In the genomic region with DNA sequence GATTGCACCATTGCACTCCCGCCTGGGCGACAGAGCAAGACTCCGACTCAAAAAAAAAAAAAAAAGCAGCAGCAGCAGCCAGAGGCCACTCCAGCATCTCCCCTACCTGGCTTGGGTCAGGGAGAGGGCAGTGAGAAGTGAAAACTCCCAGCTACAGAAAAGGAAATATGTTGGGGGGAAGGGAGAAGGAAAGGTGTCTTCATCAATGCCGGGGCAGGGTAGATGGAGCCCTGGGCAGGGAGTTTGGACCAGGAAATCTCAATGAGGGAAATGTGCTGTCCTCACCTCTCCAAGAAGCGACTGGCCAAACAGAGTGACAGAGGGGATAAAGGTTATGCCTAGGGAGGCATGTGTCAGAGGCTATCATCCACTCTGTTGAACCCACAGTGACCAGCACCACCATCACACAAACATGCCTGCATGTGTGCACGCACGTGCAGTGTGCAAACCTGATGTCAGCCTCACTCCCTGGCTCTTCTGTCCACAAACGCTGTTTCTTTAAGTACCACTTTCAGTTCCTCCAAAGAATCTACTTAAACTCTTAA, we compare ENCODE assay signal across 17 cellular contexts. TPM values are rescaled to one million over a fixed set of nuclear protein-coding genes. Genes with fewer than 3 reads are reported as not detected.
A peak's percentile ranks its signal among the peaks of the same experiment; 100 is the strongest.
DNase-seq lines count a peak whose midpoint lies in the region; ATAC-seq and TF ChIP-seq lines count a peak whose summit lies in the region.
"Had no signal": no experiment of that assay in that cellular context is flagged by ENCODE, and none has a peak within 500 bp of the region (broad histone marks: within the 10 kb centered on the region; RNA-seq: fewer than 3 reads in every experiment).

No MANE protein-coding gene starts in this region.

- H3K4me2 ChIP-seq in GM23338: peak overlapping the region; percentile 65; the same call in 1 of the 2 replicates

- H3K9me2 ChIP-seq in GM23338 (ENCODE audit: insufficient read depth): no peaks in the 10 kb centered on the region

- H3K9me3 Mint-ChIP-seq in CD14-positive monocyte (peaks cover 0 to 1% (median 0%) of the 10 kb centered on the region in 7 donors), GM23338 (no peaks in the 10 kb centered on the region)
- H3K9me3 Mint-ChIP-seq in activated T-helper 1 cell treated with anti-CD3 and anti-CD28 coated beads, Interleukin-12 subunit alpha, Interleukin-12 subunit beta, Interleukin-2, Interleukin-4 antibody, amounts not matched to agents 30 ng/mL and 10 ng/mL and 1 ng/mL, durations not matched to agents 14 hours and 24 hours and 36 hours: no peaks in the 10 kb centered on the region

- peak overlapping the region; percentile 91 to 96 for H3K4me3 Mint-ChIP-seq in CD14-positive monocyte
- H3K4me3 Mint-ChIP-seq in GM23338: no peak overlapping the region; the same call in 2 of the 3 replicates
- no peak overlapping the region for H3K4me3 Mint-ChIP-seq in activated T-helper 1 cell treated with anti-CD3 and anti-CD28 coated beads, Interleukin-12 subunit alpha, Interleukin-12 subunit beta, Interleukin-2, Interleukin-4 antibody, amounts not matched to agents 30 ng/mL and 10 ng/mL and 1 ng/mL, durations not matched to agents 14 hours and 24 hours and 36 hours

- H3K27me3 Mint-ChIP-seq in CD14-positive monocyte (ENCODE audit: low read depth in 3 of 3) (peaks cover 0 to 1% (median 0%) of the 10 kb centered on the region in 3 donors), GM23338 (ENCODE audit: insufficient read depth, low read depth, poor library complexity) (peaks cover 9% of the 10 kb centered on the region)
- H3K27me3 Mint-ChIP-seq in activated T-helper 1 cell treated with anti-CD3 and anti-CD28 coated beads, Interleukin-12 subunit alpha, Interleukin-12 subunit beta, Interleukin-2, Interleukin-4 antibody, amounts not matched to agents 30 ng/mL and 10 ng/mL and 1 ng/mL, durations not matched to agents 14 hours and 24 hours and 36 hours (ENCODE audit: insufficient read depth): no peaks in the 10 kb centered on the region

- H3K79me2 ChIP-seq in GM23338 (replicated peaks; ENCODE audit: insufficient read depth): no peaks in the 10 kb centered on the region; the same call in 1 of the 2 replicates

- H3K4me3 ChIP-seq in GM23338 (no peak overlapping the region), mucosa of descending colon (no peak overlapping the region)
- H3K4me3 ChIP-seq: prostate gland, SJSA1 had no signal

- H3K36me3 Mint-ChIP-seq in CD14-positive monocyte: peaks cover 12 to 25% of the 10 kb centered on the region in 2 donors
- peaks cover 2% of the 10 kb centered on the region; the same call in 1 of the 3 replicates for H3K36me3 Mint-ChIP-seq in GM23338 (ENCODE audit: low read depth)
- peaks cover 2% of the 10 kb centered on the region for H3K36me3 Mint-ChIP-seq in activated T-helper 1 cell treated with anti-CD3 and anti-CD28 coated beads, Interleukin-12 subunit alpha, Interleukin-12 subunit beta, Interleukin-2, Interleukin-4 antibody, amounts not matched to agents 30 ng/mL and 10 ng/mL and 1 ng/mL, durations not matched to agents 14 hours and 24 hours and 36 hours (ENCODE audit: low read depth)

- H4K20me1 ChIP-seq in GM23338 (replicated peaks; ENCODE audit: insufficient read depth): no peaks in the 10 kb centered on the region

- ATAC-seq in GM23338 (no peak), mucosa of descending colon (peak; percentile 51), HG02588 (IDR thresholded peaks at IDR 0.05; ENCODE audit: unreplicated experiment) (no peak)
- ATAC-seq: activated CD4-positive, CD25-positive, alpha-beta regulatory T cell treated with anti-CD3 and anti-CD28 coated beads, Interleukin-2, amount 50 U/mL, for 24 hours had no signal

- peak overlapping the region; percentile 32; the same call in 1 of the 2 replicates for H2AFZ ChIP-seq in GM23338

- H3K4me1 Mint-ChIP-seq in CD14-positive monocyte: peaks cover 58% of the 10 kb centered on the region
- H3K4me1 Mint-ChIP-seq in GM23338: peaks cover 31% of the 10 kb centered on the region
- H3K4me1 Mint-ChIP-seq in activated T-helper 1 cell treated with anti-CD3 and anti-CD28 coated beads, Interleukin-12 subunit alpha, Interleukin-12 subunit beta, Interleukin-2, Interleukin-4 antibody, amounts not matched to agents 30 ng/mL and 10 ng/mL and 1 ng/mL, durations not matched to agents 14 hours and 24 hours and 36 hours (ENCODE audit: low read depth): peaks cover 28% of the 10 kb centered on the region

- H3K4me1 ChIP-seq in GM23338 (ENCODE audit: insufficient read depth) (peaks cover 28% of the 10 kb centered on the region), mucosa of descending colon (ENCODE audit: low read depth) (no peaks in the 10 kb centered on the region)
- H3K4me1 ChIP-seq: prostate gland, SJSA1 had no signal

- no peaks in the 10 kb centered on the region for H3K27me3 ChIP-seq in GM23338 (ENCODE audit: insufficient read depth)
- H3K27me3 ChIP-seq: BE2C, heart right ventricle, SJSA1 had no signal

- H3K36me3 ChIP-seq in GM23338 (ENCODE audit: insufficient read depth): no peaks in the 10 kb centered on the region
- no peaks in the 10 kb centered on the region for H3K36me3 ChIP-seq in mucosa of descending colon (ENCODE audit: low read depth)
- H3K36me3 ChIP-seq: BE2C, heart right ventricle, prostate gland, SJSA1 had no signal

- TF ChIP-seq CTCF in CD14-positive monocyte (IDR thresholded peaks at IDR 0.05) (no peak), GM23338 (conservative IDR thresholded peaks at IDR 0.05; ENCODE audit: low read depth in 2 of 2) (no peak), mucosa of descending colon (IDR thresholded peaks at IDR 0.05) (no peak)

- DNase-seq in CD14-positive monocyte (ENCODE audit: low spot score): no peak
- no peak for DNase-seq in GM23338 (ENCODE audit: low spot score)
- DNase-seq in SIG-M5 treated with dmso at 0.1 percent for 504 hours (lab: John Stamatoyannopoulos, UW; ENCODE audit: unreplicated experiment): peak; percentile 73
- peak in 1 of 3 donors; percentile 63 for DNase-seq in mucosa of descending colon
- no peak for DNase-seq in dedifferentiated amniotic fluid mesenchymal stem cell (ENCODE audit: extremely low spot score)
- no peak for DNase-seq in GM19238 (ENCODE audit: insufficient read length, low spot score)
- DNase-seq in activated T-helper 1 cell treated with anti-CD3 and anti-CD28 coated beads, Interleukin-12 subunit alpha, Interleukin-12 subunit beta, Interleukin-2, Interleukin-4 antibody, amounts not matched to agents 30 ng/mL and 10 ng/mL and 1 ng/mL, durations not matched to agents 14 hours and 24 hours and 36 hours (ENCODE audit: low spot score): no peak
- DNase-seq: BE2C; heart right ventricle; NCI-H524 treated with DMSO at 0.1 percent for 48 hours; stimulated activated CD4-positive, alpha-beta T cell treated with anti-CD3 and anti-CD28 coated beads, Interleukin-2, amount 100 ng/mL, for 24 hours had no signal

- H3K9me3 ChIP-seq in mucosa of descending colon: no peaks in the 10 kb centered on the region
- H3K9me3 ChIP-seq: BE2C, heart right ventricle, prostate gland, SJSA1 had no signal

- peak overlapping the region; percentile 87 to 96 (median 94) for H3K27ac Mint-ChIP-seq in CD14-positive monocyte
- H3K27ac Mint-ChIP-seq in GM23338: no peak overlapping the region
- no peak overlapping the region for H3K27ac Mint-ChIP-seq in activated T-helper 1 cell treated with anti-CD3 and anti-CD28 coated beads, Interleukin-12 subunit alpha, Interleukin-12 subunit beta, Interleukin-2, Interleukin-4 antibody, amounts not matched to agents 30 ng/mL and 10 ng/mL and 1 ng/mL, durations not matched to agents 14 hours and 24 hours and 36 hours

- no peak overlapping the region for H3K27ac ChIP-seq in GM23338 (ENCODE audit: low read depth)
- H3K27ac ChIP-seq: prostate gland, SJSA1 had no signal

- H3F3A ChIP-seq in GM23338 (replicated peaks; ENCODE audit: low read depth): no peaks in the 10 kb centered on the region

- intact Hi-C loops in CD14-positive monocyte (cut with micrococcal nuclease) (no loop called here), mucosa of descending colon (cut with DNase I, micrococcal nuclease) (no loop called here)
- intact Hi-C loops in activated T-helper 1 cell treated with anti-CD3 and anti-CD28 coated beads, Interleukin-12 subunit alpha, Interleukin-12 subunit beta, Interleukin-2, Interleukin-4 antibody, amounts not matched to agents 30 ng/mL and 10 ng/mL and 1 ng/mL, durations not matched to agents 14 hours and 24 hours and 36 hours (cut with micrococcal nuclease): no loop called here

RNA-seq across cellular contexts. Expression of a gene that starts 0.9 kb away (rescaled TPM):
- polyA plus RNA-seq in CD14-positive monocyte (1,000 to 10,000 TPM; 2,275 to 2,310 TPM), GM23338 (2016; fragmentation: Nextera tagmentation; extraction: Ambion mirVana) (33.7 and 36.2 TPM in 2 replicates)
- 6.2 and 13.3 TPM in 2 replicates for total RNA-seq in GM23338 (2014; rRNA removed; shearing (Covaris generic))
- total RNA-seq in mucosa of descending colon: 10 to 100 TPM in 2 of 3 donors, 1 to 10 TPM in 1; 6.1 to 28.4 (median 17.3) TPM
- total RNA-seq in activated T-helper 1 cell treated with anti-CD3 and anti-CD28 coated beads, Interleukin-12 subunit alpha, Interleukin-12 subunit beta, Interleukin-2, Interleukin-4 antibody, amounts not matched to agents 30 ng/mL and 10 ng/mL and 1 ng/mL, durations not matched to agents 14 hours and 24 hours and 36 hours: 55.5 and 61.5 TPM in 2 replicates
- total RNA-seq: lung microvascular endothelial cell, SJSA1 had no signal

RNA-seq across cellular contexts. Expression of a gene that starts 6.4 kb away (rescaled TPM):
- 1 to 10 TPM; 1.2 to 2.3 TPM for polyA plus RNA-seq in CD14-positive monocyte
- 223 and 273 TPM in 2 replicates for total RNA-seq in GM23338 (2014; rRNA removed; shearing (Covaris generic))
- 213 and 238 TPM in 2 replicates for polyA plus RNA-seq in GM23338 (2016; fragmentation: Nextera tagmentation; extraction: Ambion mirVana)
- total RNA-seq in mucosa of descending colon: 100 to 1,000 TPM; 109 to 151 (median 120) TPM
- 281 and 283 TPM in 2 replicates for total RNA-seq in activated T-helper 1 cell treated with anti-CD3 and anti-CD28 coated beads, Interleukin-12 subunit alpha, Interleukin-12 subunit beta, Interleukin-2, Interleukin-4 antibody, amounts not matched to agents 30 ng/mL and 10 ng/mL and 1 ng/mL, durations not matched to agents 14 hours and 24 hours and 36 hours

RNA-seq across cellular contexts. Expression of a gene that starts 21.3 kb away (rescaled TPM):
- polyA plus RNA-seq in CD14-positive monocyte (1 to 10 TPM in 1 of 2 donors, under 1 TPM in 1; 0.54 to 1.2 TPM), GM23338 (2016; fragmentation: Nextera tagmentation; extraction: Ambion mirVana) (not detected in 2 replicates)
- total RNA-seq in GM23338 (2014; rRNA removed; shearing (Covaris generic)): not detected in 2 replicates
- under 1 TPM in 1 of 3 donors, not detected in 2; 0.46 TPM for total RNA-seq in mucosa of descending colon
- total RNA-seq in activated T-helper 1 cell treated with anti-CD3 and anti-CD28 coated beads, Interleukin-12 subunit alpha, Interleukin-12 subunit beta, Interleukin-2, Interleukin-4 antibody, amounts not matched to agents 30 ng/mL and 10 ng/mL and 1 ng/mL, durations not matched to agents 14 hours and 24 hours and 36 hours: 19.1 and 20.3 TPM in 2 replicates
- total RNA-seq: G401, lung microvascular endothelial cell, prostate gland, SJSA1 had no signal
- polyA plus RNA-seq: heart right ventricle had no signal

RNA-seq across cellular contexts. Expression of a gene that starts 28.1 kb away (rescaled TPM):
- polyA plus RNA-seq in CD14-positive monocyte (1,000 to 10,000 TPM; 1,103 to 1,202 TPM), GM23338 (2016; fragmentation: Nextera tagmentation; extraction: Ambion mirVana) (0.37 TPM in 1 of 2 replicates, not detected in the other)
- total RNA-seq in GM23338 (2014; rRNA removed; shearing (Covaris generic)): not detected in 2 replicates
- total RNA-seq in mucosa of descending colon: 10 to 100 TPM in 1 of 3 donors, 1 to 10 TPM in 2; 3.9 to 11.3 (median 6.6) TPM
- total RNA-seq in activated T-helper 1 cell treated with anti-CD3 and anti-CD28 coated beads, Interleukin-12 subunit alpha, Interleukin-12 subunit beta, Interleukin-2, Interleukin-4 antibody, amounts not matched to agents 30 ng/mL and 10 ng/mL and 1 ng/mL, durations not matched to agents 14 hours and 24 hours and 36 hours: 63.0 and 66.6 TPM in 2 replicates
- total RNA-seq: G401, lung microvascular endothelial cell, SJSA1 had no signal

RNA-seq across cellular contexts. Expression of a gene that starts 31.9 kb away (rescaled TPM):
- polyA plus RNA-seq in CD14-positive monocyte (10 to 100 TPM; 21.6 to 25.5 TPM), GM23338 (2016; fragmentation: Nextera tagmentation; extraction: Ambion mirVana) (0.83 and 1.7 TPM in 2 replicates)
- not detected in 2 replicates for total RNA-seq in GM23338 (2014; rRNA removed; shearing (Covaris generic))
- 1 to 10 TPM; 2.1 to 3.4 (median 2.2) TPM for total RNA-seq in mucosa of descending colon
- 270 and 277 TPM in 2 replicates for total RNA-seq in activated T-helper 1 cell treated with anti-CD3 and anti-CD28 coated beads, Interleukin-12 subunit alpha, Interleukin-12 subunit beta, Interleukin-2, Interleukin-4 antibody, amounts not matched to agents 30 ng/mL and 10 ng/mL and 1 ng/mL, durations not matched to agents 14 hours and 24 hours and 36 hours
- total RNA-seq: SJSA1 had no signal

Comparison
In these comparisons a context has a peak if more than half of its experiments do, and no peak if none do; other contexts are left out.
1. H3K27ac Mint-ChIP-seq: peak in CD14-positive monocyte (7 of 7); none in GM23338 (single experiment) and activated T-helper 1 cell treated with anti-CD3 and anti-CD28 coated beads, Interleukin-12 subunit alpha, Interleukin-12 subunit beta, Interleukin-2, Interleukin-4 antibody, amounts not matched to agents 30 ng/mL and 10 ng/mL and 1 ng/mL, durations not matched to agents 14 hours and 24 hours and 36 hours (single experiment).
2. H3K4me3 Mint-ChIP-seq: peak in CD14-positive monocyte (2 of 2); none in GM23338 (single experiment) and activated T-helper 1 cell treated with anti-CD3 and anti-CD28 coated beads, Interleukin-12 subunit alpha, Interleukin-12 subunit beta, Interleukin-2, Interleukin-4 antibody, amounts not matched to agents 30 ng/mL and 10 ng/mL and 1 ng/mL, durations not matched to agents 14 hours and 24 hours and 36 hours (single experiment).
3. RNA of a gene that starts 21.3 kb away (total RNA-seq): 19.1 to 20.3 TPM in activated T-helper 1 cell treated with anti-CD3 and anti-CD28 coated beads, Interleukin-12 subunit alpha, Interleukin-12 subunit beta, Interleukin-2, Interleukin-4 antibody, amounts not matched to agents 30 ng/mL and 10 ng/mL and 1 ng/mL, durations not matched to agents 14 hours and 24 hours and 36 hours; 0.46 TPM in mucosa of descending colon and not detected in GM23338; every median in the first group is over 10 times any median in the second.